29 cellular contexts compared by ENCODE assay signal in genomic region chr5:37823433-37824152, GRCh38. TPM values are rescaled to one million over a fixed set of nuclear protein-coding genes. Genes with fewer than 3 reads are reported as not detected.
A peak's percentile ranks its signal among the peaks of the same experiment; 100 is the strongest.
DNase-seq lines count a peak whose midpoint lies in the region; ATAC-seq and TF ChIP-seq lines count a peak whose summit lies in the region.
"Had no signal": no experiment of that assay in that cellular context is flagged by ENCODE, and none has a peak within 500 bp of the region (broad histone marks: within the 10 kb centered on the region; RNA-seq: fewer than 3 reads in every experiment).

No MANE protein-coding gene starts in this region.

- DNase-seq in EH (ENCODE audit: low read depth) (peak; percentile 57), NCI-H69 (lab: John Stamatoyannopoulos, UW) (peak; percentile 38), dermis blood vessel endothelial cell (peak; percentile 10), lung microvascular endothelial cell (ENCODE audit: low read depth in 2 of 2) (peak; percentile 46 to 65), upper lobe of left lung (no peak), suprapubic skin (ENCODE audit: low spot score in 2 of 2) (no peak), NAMALWA (ENCODE audit: low spot score) (no peak)
- DNase-seq: Caco-2; CD8-positive, alpha-beta T cell; EL; GDM1; HCEC 1CT; Kasumi-1; NCI-H1105; NCI-H146; NCI-H1930; NCI-H2107; NCI-H446 treated with DMSO at 0.1 percent for 48 hours; NCI-H526; PC-9; SHP77 treated with DMSO at 0.1 percent for 48 hours; SW 1271 had no signal

- TF ChIP-seq CTCF in upper lobe of left lung (IDR thresholded peaks at IDR 0.05) (no peak), suprapubic skin (IDR thresholded peaks at IDR 0.05) (no peak)

- 85 to 87% methylated on average over 6 to 11 of the region's 11 CpGs for WGBS in upper lobe of left lung, 2 donors
- 87% methylated on average over 11 of the region's 11 CpGs for WGBS in suprapubic skin

- H3K9me3 ChIP-seq in upper lobe of left lung (no peaks in the 10 kb centered on the region), suprapubic skin (no peaks in the 10 kb centered on the region)
- H3K9me3 ChIP-seq: A549, Caco-2 had no signal

- H3K27me3 ChIP-seq in upper lobe of left lung = no peaks in the 10 kb centered on the region
- H3K27me3 ChIP-seq in suprapubic skin = peaks cover 5% of the 10 kb centered on the region

- no peak for ATAC-seq in GM18870 (IDR thresholded peaks at IDR 0.05; ENCODE audit: unreplicated experiment)
- no peak for ATAC-seq in upper lobe of left lung (ENCODE audit: low FRiP score in 2 of 2)
- ATAC-seq: A549; CD8-positive, alpha-beta T cell; GM12878 had no signal

- H3K27ac ChIP-seq in upper lobe of left lung (no peak overlapping the region), suprapubic skin (no peak overlapping the region)
- H3K27ac ChIP-seq: A549, C4-2B, PC-9, RWPE1 had no signal

- TF ChIP-seq POLR2A in upper lobe of left lung (IDR thresholded peaks at IDR 0.05) (no peak), suprapubic skin (IDR thresholded peaks at IDR 0.05) (no peak)

- TF ChIP-seq EP300 in upper lobe of left lung (IDR thresholded peaks at IDR 0.05) (no peak), suprapubic skin (IDR thresholded peaks at IDR 0.05) (no peak)

- H3K36me3 ChIP-seq in upper lobe of left lung (no peaks in the 10 kb centered on the region), suprapubic skin (no peaks in the 10 kb centered on the region)

- no peaks in the 10 kb centered on the region for H3K4me1 ChIP-seq in upper lobe of left lung
- no peaks in the 10 kb centered on the region for H3K4me1 ChIP-seq in suprapubic skin
- H3K4me1 ChIP-seq: A549, Caco-2 had no signal

- H3K4me3 ChIP-seq in upper lobe of left lung = no peak overlapping the region
- H3K4me3 ChIP-seq in suprapubic skin = no peak overlapping the region
- H3K4me3 ChIP-seq: A549, GM12878, PC-9 had no signal

RNA-seq across cellular contexts. Expression of gene GDNF, which starts 16.2 kb away (rescaled TPM):
- total RNA-seq in dermis blood vessel endothelial cell = not detected in 2 replicates
- total RNA-seq in lung microvascular endothelial cell = not detected in 2 replicates
- under 1 TPM in 2 of 6 donors, not detected in 4; 0.15 to 0.20 TPM for total RNA-seq in upper lobe of left lung
- total RNA-seq in suprapubic skin = 1 to 10 TPM in 1 of 4 donors, under 1 TPM in 3; 0.19 to 1.4 (median 0.61) TPM
- total RNA-seq: B cell; Caco-2; CD8-positive, alpha-beta T cell; GM12878; HT-29 had no signal

Comparison
In these comparisons a context has a peak if more than half of its experiments do, and no peak if none do; other contexts are left out.
1. DNase-seq: peak in EH (single experiment), NCI-H69 (single experiment), dermis blood vessel endothelial cell (single experiment) and lung microvascular endothelial cell (2 of 2); none in upper lobe of left lung (0 of 2), suprapubic skin (0 of 2) and NAMALWA (single experiment).